Comparison of ENCODE assay signal across 8 cellular contexts in genomic region chr1:8439015-8439702, GRCh38.
A peak's percentile ranks its signal among the peaks of the same experiment; 100 is the strongest.
DNase-seq lines count a peak whose midpoint lies in the region; ATAC-seq and TF ChIP-seq lines count a peak whose summit lies in the region.

No MANE protein-coding gene starts in this region.

- intact Hi-C loops in activated B cell treated with CpG ODN at 0.5 μM for 24 hours (cut with micrococcal nuclease), result loop anchor here (1.0 to 2.0 kb wide), 2 partner anchors 12 to 30 kb away; no protein-coding TSS in a partner anchor
- intact Hi-C loops in activated CD4-positive, alpha-beta memory T cell treated with anti-CD3 and anti-CD28 coated beads for 36 hours (cut with micrococcal nuclease), result no loop called here

- H3K27ac ChIP-seq in osteoblast (ENCODE audit: low read depth, low read length), result peak overlapping the region; percentile 76

- peaks cover 14% of the 10 kb centered on the region for H3K79me2 ChIP-seq in osteoblast (ENCODE audit: insufficient read depth, low read length)

- peak overlapping the region; percentile 90 for H3K27ac Mint-ChIP-seq in activated B cell treated with CpG ODN at 0.5 μM for 24 hours
- no peak overlapping the region for H3K27ac Mint-ChIP-seq in activated CD4-positive, alpha-beta memory T cell treated with anti-CD3 and anti-CD28 coated beads for 36 hours

- no peaks in the 10 kb centered on the region for H3K27me3 ChIP-seq in osteoblast (ENCODE audit: insufficient read depth, low read length)

- peaks cover 12% of the 10 kb centered on the region for H3K36me3 Mint-ChIP-seq in activated B cell treated with CpG ODN at 0.5 μM for 24 hours (ENCODE audit: low read depth)
- H3K36me3 Mint-ChIP-seq in activated CD4-positive, alpha-beta memory T cell treated with anti-CD3 and anti-CD28 coated beads for 36 hours, result peaks cover 4% of the 10 kb centered on the region

- H3K36me3 ChIP-seq in osteoblast (ENCODE audit: insufficient read depth, low read length), result no peaks in the 10 kb centered on the region

- H3K4me3 Mint-ChIP-seq in activated B cell treated with CpG ODN at 0.5 μM for 24 hours, result peak overlapping the region; percentile 26
- no peak overlapping the region for H3K4me3 Mint-ChIP-seq in activated CD4-positive, alpha-beta memory T cell treated with anti-CD3 and anti-CD28 coated beads for 36 hours

- H4K20me1 ChIP-seq in osteoblast (ENCODE audit: insufficient read depth, low read length), result peaks cover 5% of the 10 kb centered on the region

- CTCF ChIA-PET in activated B cell treated with CpG ODN at 0.5 μM for 24 hours (lab: Charles Lee), result interaction anchor here (1.1 kb wide), 1 partner anchor 14 kb away, joined by 5 read pairs; no protein-coding TSS in a partner anchor
- CTCF ChIA-PET in activated CD4-positive, alpha-beta memory T cell treated with anti-CD3 and anti-CD28 coated beads for 36 hours (lab: Charles Lee), result interaction anchor here (0.9 kb wide), 1 partner anchor 10 kb away, joined by 3 read pairs; no protein-coding TSS in a partner anchor

- H3K4me1 Mint-ChIP-seq in activated B cell treated with CpG ODN at 0.5 μM for 24 hours, result peaks cover 53% of the 10 kb centered on the region
- H3K4me1 Mint-ChIP-seq in activated CD4-positive, alpha-beta memory T cell treated with anti-CD3 and anti-CD28 coated beads for 36 hours (ENCODE audit: low read depth), result peaks cover 6% of the 10 kb centered on the region

- no peaks in the 10 kb centered on the region for H3K27me3 Mint-ChIP-seq in activated B cell treated with CpG ODN at 0.5 μM for 24 hours
- no peaks in the 10 kb centered on the region for H3K27me3 Mint-ChIP-seq in activated CD4-positive, alpha-beta memory T cell treated with anti-CD3 and anti-CD28 coated beads for 36 hours

- ATAC-seq in GM19463 (IDR thresholded peaks at IDR 0.05; ENCODE audit: unreplicated experiment) (peak; percentile 51), activated B cell treated with CpG ODN at 0.5 μM for 24 hours (ENCODE audit: low read depth) (peak; percentile 94), HG03045 (IDR thresholded peaks at IDR 0.05; ENCODE audit: unreplicated experiment) (no peak)

- DNase-seq in AG08396 (ENCODE audit: low spot score) (peak; percentile 88), NCI-H187 (lab: John Stamatoyannopoulos, UW) (peak; percentile 51 to 73), activated B cell treated with CpG ODN at 0.5 μM for 24 hours (peak; percentile 49), glomerular visceral epithelial cell (ENCODE audit: extremely low spot score) (peak; percentile 76), osteoblast (ENCODE audit: insufficient read length, low spot score, missing footprints) (peak; percentile 92)
- DNase-seq in activated CD4-positive, alpha-beta memory T cell treated with anti-CD3 and anti-CD28 coated beads for 36 hours, result no peak

- TF ChIP-seq CTCF in activated B cell treated with CpG ODN at 0.5 μM for 24 hours (IDR thresholded peaks at IDR 0.05), result no peak
- TF ChIP-seq CTCF in osteoblast (IDR thresholded peaks at IDR 0.05; ENCODE audit: extremely low read depth, low read depth, low read length), result no peak

- H3K4me3 ChIP-seq in osteoblast (ENCODE audit: insufficient read depth, low read length), result no peak overlapping the region

- POLR2A ChIA-PET in activated B cell treated with CpG ODN at 0.5 μM for 24 hours (lab: Charles Lee), result no interaction called here
- POLR2A ChIA-PET in activated CD4-positive, alpha-beta memory T cell treated with anti-CD3 and anti-CD28 coated beads for 36 hours (lab: Charles Lee), result no interaction called here

- peaks cover 7% of the 10 kb centered on the region for H3K4me1 ChIP-seq in osteoblast (ENCODE audit: insufficient read depth, low read length)

- peak overlapping the region; percentile 42 for H3K4me2 ChIP-seq in osteoblast (ENCODE audit: insufficient read depth, low read length)

- H3K9me3 ChIP-seq in osteoblast (ENCODE audit: low read depth, low read length), result no peaks in the 10 kb centered on the region

- peaks cover 3% of the 10 kb centered on the region for H3K9me3 Mint-ChIP-seq in activated B cell treated with CpG ODN at 0.5 μM for 24 hours
- H3K9me3 Mint-ChIP-seq in activated CD4-positive, alpha-beta memory T cell treated with anti-CD3 and anti-CD28 coated beads for 36 hours, result no peaks in the 10 kb centered on the region

- no peak overlapping the region for H2AFZ ChIP-seq in osteoblast (ENCODE audit: low read length)
